11 cellular contexts compared by ENCODE assay signal in genomic region chr9:35686222-35687203, GRCh38. TPM values are rescaled to one million over a fixed set of nuclear protein-coding genes. Genes with fewer than 3 reads are reported as not detected.
DNase-seq lines count a peak whose midpoint lies in the region; ATAC-seq and TF ChIP-seq lines count a peak whose summit lies in the region.
"Had no signal": no experiment of that assay in that cellular context is flagged by ENCODE, and none has a peak within 500 bp of the region (broad histone marks: within the 10 kb centered on the region; RNA-seq: fewer than 3 reads in every experiment).

No MANE protein-coding gene starts in this region.

- DNase-seq in HFF-Myc (ENCODE audit: extremely low read depth, low read depth) (no peak), left ventricle myocardium superior (peak; percentile 46), GM13976 (ENCODE audit: low spot score) (no peak), Ammon's horn (ENCODE audit: low spot score) (no peak)
- DNase-seq: NCI-H446 had no signal

- in situ Hi-C loops in GM13976 (cut with MboI; ENCODE audit: low sequenced_read_pairs, unreplicated experiment): no loop called here

- H3K9me3 Mint-ChIP-seq in brain: no peaks in the 10 kb centered on the region
- H3K9me3 Mint-ChIP-seq: memory B cell had no signal

- no peaks in the 10 kb centered on the region for H3K27me3 ChIP-seq in stomach smooth muscle (ENCODE audit: control insufficient read depth in 1 of 2, insufficient read depth in 2 of 2, low read length in 2 of 2)

- no peaks in the 10 kb centered on the region for H3K9me3 ChIP-seq in stomach smooth muscle (ENCODE audit: control insufficient read depth in 2 of 2, low read length in 2 of 2)

- peak overlapping the region; percentile 26 to 96 (median 73) for H3K27ac Mint-ChIP-seq in brain
- H3K27ac Mint-ChIP-seq: memory B cell had no signal

- H3K27me3 Mint-ChIP-seq in brain: peaks cover 13% of the 10 kb centered on the region
- H3K27me3 Mint-ChIP-seq: memory B cell had no signal

- ATAC-seq in left ventricle myocardium superior (peak; percentile 42), HG03520 (IDR thresholded peaks at IDR 0.05; ENCODE audit: unreplicated experiment) (no peak), GM21447 (IDR thresholded peaks at IDR 0.05; ENCODE audit: unreplicated experiment) (no peak)

- peaks cover 57 to 67% of the 10 kb centered on the region in 2 donors for H3K36me3 ChIP-seq in stomach smooth muscle (ENCODE audit: control insufficient read depth in 2 of 2, insufficient read depth in 2 of 2, low read length in 2 of 2)

- no peak for TF ChIP-seq CTCF in HFF-Myc (IDR thresholded peaks at IDR 0.05; ENCODE audit: low read depth, low read length, missing control alignments)
- no peak for TF ChIP-seq CTCF in brain (conservative IDR thresholded peaks at IDR 0.05)
- TF ChIP-seq CTCF in GM13976 (IDR thresholded peaks at IDR 0.05; ENCODE audit: borderline replicate concordance, control extremely low read depth, extremely low read depth, insufficient read depth, missing control alignments): no peak

- peak overlapping the region; percentile 100 for H3K4me3 ChIP-seq in HFF-Myc (replicated peaks; ENCODE audit: low read depth, low read length)
- peak overlapping the region; percentile 92 to 95 for H3K4me3 ChIP-seq in stomach smooth muscle (ENCODE audit: low read length in 2 of 2)

- peak overlapping the region; percentile 100 for H3K27ac ChIP-seq in stomach smooth muscle (ENCODE audit: low read length)
- H3K27ac ChIP-seq: epithelial cell of prostate had no signal

- H3K36me3 Mint-ChIP-seq in brain: no peaks in the 10 kb centered on the region
- H3K36me3 Mint-ChIP-seq: memory B cell had no signal

- H3K4me1 Mint-ChIP-seq in brain: peaks cover 48% of the 10 kb centered on the region

- peaks cover 53% of the 10 kb centered on the region for H3K4me1 ChIP-seq in stomach smooth muscle (ENCODE audit: control insufficient read depth, insufficient read depth, low read length)

- peak overlapping the region; percentile 99 for H3K9ac ChIP-seq in stomach smooth muscle (ENCODE audit: low read length in 2 of 2)

- peak overlapping the region in 3 of 5 experiments; percentile 44 to 92 (median 84) for H3K4me3 Mint-ChIP-seq in brain
- H3K4me3 Mint-ChIP-seq: memory B cell had no signal

- intact Hi-C loops in left ventricle myocardium superior (cut with micrococcal nuclease): no loop called here

RNA-seq across cellular contexts. Expression of gene TPM2, which starts 3.2 kb away (rescaled TPM):
- polyA plus RNA-seq in brain (ENCODE audit: insufficient read depth, low read depth, low replicate concordance): 41.8 TPM
- 1,217 TPM for total RNA-seq in left ventricle myocardium superior

RNA-seq across cellular contexts. Expression of gene CA9, which starts 12.8 kb away (rescaled TPM):
- 3.7 TPM for polyA plus RNA-seq in brain (ENCODE audit: insufficient read depth, low read depth, low replicate concordance)
- 0.64 TPM for total RNA-seq in left ventricle myocardium superior

RNA-seq across cellular contexts. Expression of gene ARHGEF39, which starts 21.5 kb away (rescaled TPM):
- 11.6 TPM for polyA plus RNA-seq in brain (ENCODE audit: insufficient read depth, low read depth, low replicate concordance)
- total RNA-seq in left ventricle myocardium superior: 0.45 TPM

RNA-seq across cellular contexts. Expression of gene CCDC107, which starts 28.4 kb away (rescaled TPM):
- 45.7 TPM for polyA plus RNA-seq in brain (ENCODE audit: insufficient read depth, low read depth, low replicate concordance)
- 45.6 TPM for total RNA-seq in left ventricle myocardium superior

RNA-seq across cellular contexts. Expression of gene RMRP, which starts 28.7 kb away (rescaled TPM):
- polyA plus RNA-seq in brain (ENCODE audit: insufficient read depth, low read depth, low replicate concordance): not detected
- total RNA-seq in left ventricle myocardium superior: 16,495 TPM
